1 cellular context compared by ENCODE assay signal in genomic region chr14:19801118-19801464, GRCh38.
TF ChIP-seq lines count a peak whose summit lies in the region.

No MANE protein-coding gene starts in this region.

TF ChIP-seq in IMR-90, 13 proteins besides CTCF, POLR2A, EP300 and RAD21 (continued from another document):
- no peak for TF ChIP-seq ELK1 (IDR thresholded peaks at IDR 0.05; ENCODE audit: borderline replicate concordance, low read depth, low read length)
- no peak for TF ChIP-seq BHLHE40 (IDR thresholded peaks at IDR 0.05; ENCODE audit: low read depth, low read length)
- TF ChIP-seq MXI1 (IDR thresholded peaks at IDR 0.05; ENCODE audit: borderline replicate concordance, low read depth, low read length): no peak
